ENCODE assay signal across 1 cellular context in genomic region chr1:12168451-12169160, GRCh38.
TF ChIP-seq lines count a peak whose summit lies in the region.

No MANE protein-coding gene starts in this region.

TF ChIP-seq in K562, 482 proteins besides CTCF, POLR2A, EP300 and RAD21 (continued from another document and continues in another):
- peak; percentile 23; the same call in 1 of the 2 replicates for TF ChIP-seq POLR2G (IDR thresholded peaks at IDR 0.05; ENCODE audit: low read depth, low read length)
- no peak for TF ChIP-seq MYC (IDR thresholded peaks at IDR 0.05; ENCODE audit: low read depth, low read length)
- TF ChIP-seq MYC (CRISPR knock-in tag; IDR thresholded peaks at IDR 0.05; ENCODE audit: borderline replicate concordance, low read depth) = no peak
- TF ChIP-seq CBX3 (IDR thresholded peaks at IDR 0.05; ENCODE audit: borderline replicate concordance in 1 of 2, low read length in 2 of 2) = no peak
- TF ChIP-seq SUPT5H (IDR thresholded peaks at IDR 0.05) = no peak
- no peak for TF ChIP-seq MYBL2 (IDR thresholded peaks at IDR 0.05; ENCODE audit: low read depth)
- TF ChIP-seq MYBL2 (CRISPR knock-in tag; IDR thresholded peaks at IDR 0.05; ENCODE audit: borderline replicate concordance) = no peak
- 0 out of 2 replicates have a peak, but pooled peaks have one; percentile 19 for TF ChIP-seq HDGF (IDR thresholded peaks at IDR 0.05)
- TF ChIP-seq NBN (IDR thresholded peaks at IDR 0.05; ENCODE audit: low read depth) = no peak
- peak; percentile 38; the same call in 1 of the 2 replicates for TF ChIP-seq SP1 (CRISPR knock-in tag; IDR thresholded peaks at IDR 0.05)
- no peak for TF ChIP-seq RBBP5 (IDR thresholded peaks at IDR 0.05; ENCODE audit: borderline replicate concordance, insufficient read depth, low read length, poor library complexity, severe bottlenecking)
- TF ChIP-seq STAG1 (CRISPR knock-in tag; IDR thresholded peaks at IDR 0.05; ENCODE audit: borderline replicate concordance) = no peak
- TF ChIP-seq FOXK1 (CRISPR knock-in tag; IDR thresholded peaks at IDR 0.05; ENCODE audit: borderline replicate concordance) = no peak
- TF ChIP-seq CBX8 (IDR thresholded peaks at IDR 0.05; ENCODE audit: borderline replicate concordance, extremely low read depth, low read depth, low read length, poor library complexity, severe bottlenecking) = no peak
- TF ChIP-seq ARID2 (IDR thresholded peaks at IDR 0.05) = no peak
- no peak for TF ChIP-seq ZBTB7A (IDR thresholded peaks at IDR 0.05; ENCODE audit: borderline replicate concordance, control insufficient read depth, low read depth, low read length)
- TF ChIP-seq PTBP1 (IDR thresholded peaks at IDR 0.05; ENCODE audit: low read depth, low read length) = no peak
- TF ChIP-seq HIVEP1 (CRISPR knock-in tag; IDR thresholded peaks at IDR 0.05) = no peak
- no peak for TF ChIP-seq ZNF431 (CRISPR knock-in tag; IDR thresholded peaks at IDR 0.05)
- no peak for TF ChIP-seq ZNF780A (CRISPR knock-in tag; IDR thresholded peaks at IDR 0.05)
- TF ChIP-seq MEIS2 (IDR thresholded peaks at IDR 0.05; ENCODE audit: partially characterized antibody) = no peak
- peak; percentile 10 for TF ChIP-seq SP2 (IDR thresholded peaks at IDR 0.05; ENCODE audit: extremely low read depth, low read depth, low read length, poor library complexity, severe bottlenecking)
- TF ChIP-seq KLF13 (tag; IDR thresholded peaks at IDR 0.05; ENCODE audit: borderline replicate concordance, low read depth) = no peak
- TF ChIP-seq THRAP3 (IDR thresholded peaks at IDR 0.05; ENCODE audit: borderline replicate concordance) = no peak
- TF ChIP-seq ZSCAN29 (IDR thresholded peaks at IDR 0.05) = no peak
- no peak for TF ChIP-seq TCFL5 (CRISPR knock-in tag; conservative IDR thresholded peaks at IDR 0.05)
- TF ChIP-seq HNRNPH1 (optimal IDR thresholded peaks at IDR 0.05; ENCODE audit: low read depth, low read length) = no peak
- peak; percentile 84 for TF ChIP-seq L3MBTL2 (IDR thresholded peaks at IDR 0.05)
- TF ChIP-seq, protein P1, sequence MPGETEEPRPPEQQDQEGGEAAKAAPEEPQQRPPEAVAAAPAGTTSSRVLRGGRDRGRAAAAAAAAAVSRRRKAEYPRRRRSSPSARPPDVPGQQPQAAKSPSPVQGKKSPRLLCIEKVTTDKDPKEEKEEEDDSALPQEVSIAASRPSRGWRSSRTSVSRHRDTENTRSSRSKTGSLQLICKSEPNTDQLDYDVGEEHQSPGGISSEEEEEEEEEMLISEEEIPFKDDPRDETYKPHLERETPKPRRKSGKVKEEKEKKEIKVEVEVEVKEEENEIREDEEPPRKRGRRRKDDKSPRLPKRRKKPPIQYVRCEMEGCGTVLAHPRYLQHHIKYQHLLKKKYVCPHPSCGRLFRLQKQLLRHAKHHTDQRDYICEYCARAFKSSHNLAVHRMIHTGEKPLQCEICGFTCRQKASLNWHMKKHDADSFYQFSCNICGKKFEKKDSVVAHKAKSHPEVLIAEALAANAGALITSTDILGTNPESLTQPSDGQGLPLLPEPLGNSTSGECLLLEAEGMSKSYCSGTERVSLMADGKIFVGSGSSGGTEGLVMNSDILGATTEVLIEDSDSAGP (CRISPR knock-in tag; IDR thresholded peaks at IDR 0.05) = no peak
- TF ChIP-seq PPARD (CRISPR knock-in tag; IDR thresholded peaks at IDR 0.05) = no peak
- TF ChIP-seq RBM39 (optimal IDR thresholded peaks at IDR 0.05; ENCODE audit: low read depth, low read length) = no peak
- TF ChIP-seq, protein P2, sequence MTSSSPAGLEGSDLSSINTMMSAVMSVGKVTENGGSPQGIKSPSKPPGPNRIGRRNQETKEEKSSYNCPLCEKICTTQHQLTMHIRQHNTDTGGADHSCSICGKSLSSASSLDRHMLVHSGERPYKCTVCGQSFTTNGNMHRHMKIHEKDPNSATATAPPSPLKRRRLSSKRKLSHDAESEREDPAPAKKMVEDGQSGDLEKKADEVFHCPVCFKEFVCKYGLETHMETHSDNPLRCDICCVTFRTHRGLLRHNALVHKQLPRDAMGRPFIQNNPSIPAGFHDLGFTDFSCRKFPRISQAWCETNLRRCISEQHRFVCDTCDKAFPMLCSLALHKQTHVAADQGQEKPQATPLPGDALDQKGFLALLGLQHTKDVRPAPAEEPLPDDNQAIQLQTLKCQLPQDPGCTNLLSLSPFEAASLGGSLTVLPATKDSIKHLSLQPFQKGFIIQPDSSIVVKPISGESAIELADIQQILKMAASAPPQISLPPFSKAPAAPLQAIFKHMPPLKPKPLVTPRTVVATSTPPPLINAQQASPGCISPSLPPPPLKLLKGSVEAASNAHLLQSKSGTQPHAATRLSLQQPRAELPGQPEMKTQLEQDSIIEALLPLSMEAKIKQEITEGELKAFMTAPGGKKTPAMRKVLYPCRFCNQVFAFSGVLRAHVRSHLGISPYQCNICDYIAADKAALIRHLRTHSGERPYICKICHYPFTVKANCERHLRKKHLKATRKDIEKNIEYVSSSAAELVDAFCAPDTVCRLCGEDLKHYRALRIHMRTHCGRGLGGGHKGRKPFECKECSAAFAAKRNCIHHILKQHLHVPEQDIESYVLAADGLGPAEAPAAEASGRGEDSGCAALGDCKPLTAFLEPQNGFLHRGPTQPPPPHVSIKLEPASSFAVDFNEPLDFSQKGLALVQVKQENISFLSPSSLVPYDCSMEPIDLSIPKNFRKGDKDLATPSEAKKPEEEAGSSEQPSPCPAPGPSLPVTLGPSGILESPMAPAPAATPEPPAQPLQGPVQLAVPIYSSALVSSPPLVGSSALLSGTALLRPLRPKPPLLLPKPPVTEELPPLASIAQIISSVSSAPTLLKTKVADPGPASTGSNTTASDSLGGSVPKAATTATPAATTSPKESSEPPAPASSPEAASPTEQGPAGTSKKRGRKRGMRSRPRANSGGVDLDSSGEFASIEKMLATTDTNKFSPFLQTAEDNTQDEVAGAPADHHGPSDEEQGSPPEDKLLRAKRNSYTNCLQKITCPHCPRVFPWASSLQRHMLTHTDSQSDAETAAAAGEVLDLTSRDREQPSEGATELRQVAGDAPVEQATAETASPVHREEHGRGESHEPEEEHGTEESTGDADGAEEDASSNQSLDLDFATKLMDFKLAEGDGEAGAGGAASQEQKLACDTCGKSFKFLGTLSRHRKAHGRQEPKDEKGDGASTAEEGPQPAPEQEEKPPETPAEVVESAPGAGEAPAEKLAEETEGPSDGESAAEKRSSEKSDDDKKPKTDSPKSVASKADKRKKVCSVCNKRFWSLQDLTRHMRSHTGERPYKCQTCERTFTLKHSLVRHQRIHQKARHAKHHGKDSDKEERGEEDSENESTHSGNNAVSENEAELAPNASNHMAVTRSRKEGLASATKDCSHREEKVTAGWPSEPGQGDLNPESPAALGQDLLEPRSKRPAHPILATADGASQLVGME (CRISPR knock-in tag; IDR thresholded peaks at IDR 0.05) = no peak
- TF ChIP-seq LEF1 (IDR thresholded peaks at IDR 0.05) = no peak
- TF ChIP-seq HLTF (IDR thresholded peaks at IDR 0.05) = no peak
- no peak for TF ChIP-seq ZNF282 (CRISPR knock-in tag; IDR thresholded peaks at IDR 0.05)
- no peak for TF ChIP-seq RBM15 (IDR thresholded peaks at IDR 0.05; ENCODE audit: insufficient read depth, low read length)
- TF ChIP-seq ZNF76 (CRISPR knock-in tag; IDR thresholded peaks at IDR 0.05; ENCODE audit: borderline replicate concordance) = no peak
- no peak for TF ChIP-seq ADNP (tag; IDR thresholded peaks at IDR 0.05)
- TF ChIP-seq MAFK (IDR thresholded peaks at IDR 0.05; ENCODE audit: low read length) = no peak
- TF ChIP-seq MTA1 (IDR thresholded peaks at IDR 0.05; ENCODE audit: borderline replicate concordance) = no peak
- TF ChIP-seq HCFC1 (IDR thresholded peaks at IDR 0.05; ENCODE audit: low read depth, low read length) = no peak
- no peak for TF ChIP-seq HDAC8 (tag; IDR thresholded peaks at IDR 0.05)
- no peak for TF ChIP-seq TEAD1 (CRISPR knock-in tag; IDR thresholded peaks at IDR 0.05)
- TF ChIP-seq RUNX1 (IDR thresholded peaks at IDR 0.05; ENCODE audit: low read depth) = no peak
- TF ChIP-seq MCM2 (IDR thresholded peaks at IDR 0.05; ENCODE audit: low read depth) = no peak
- no peak for TF ChIP-seq ID3 (CRISPR knock-in tag; IDR thresholded peaks at IDR 0.05)
- no peak for TF ChIP-seq ID3 (tag; IDR thresholded peaks at IDR 0.05)
- TF ChIP-seq SMAD2 (IDR thresholded peaks at IDR 0.05; ENCODE audit: low read depth, low read length) = no peak
- no peak for TF ChIP-seq ZNF778 (CRISPR knock-in tag; IDR thresholded peaks at IDR 0.05)
- TF ChIP-seq ZNF41 (CRISPR knock-in tag; conservative IDR thresholded peaks at IDR 0.05) = no peak
- no peak for TF ChIP-seq SMARCA5 (IDR thresholded peaks at IDR 0.05)
- TF ChIP-seq KLF6 (CRISPR knock-in tag; IDR thresholded peaks at IDR 0.05; ENCODE audit: borderline replicate concordance) = no peak
- TF ChIP-seq, protein P3, sequence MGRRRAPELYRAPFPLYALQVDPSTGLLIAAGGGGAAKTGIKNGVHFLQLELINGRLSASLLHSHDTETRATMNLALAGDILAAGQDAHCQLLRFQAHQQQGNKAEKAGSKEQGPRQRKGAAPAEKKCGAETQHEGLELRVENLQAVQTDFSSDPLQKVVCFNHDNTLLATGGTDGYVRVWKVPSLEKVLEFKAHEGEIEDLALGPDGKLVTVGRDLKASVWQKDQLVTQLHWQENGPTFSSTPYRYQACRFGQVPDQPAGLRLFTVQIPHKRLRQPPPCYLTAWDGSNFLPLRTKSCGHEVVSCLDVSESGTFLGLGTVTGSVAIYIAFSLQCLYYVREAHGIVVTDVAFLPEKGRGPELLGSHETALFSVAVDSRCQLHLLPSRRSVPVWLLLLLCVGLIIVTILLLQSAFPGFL (CRISPR knock-in tag; IDR thresholded peaks at IDR 0.05) = no peak
- no peak for TF ChIP-seq IRF9 (tag; IDR thresholded peaks at IDR 0.05)
- no peak for TF ChIP-seq SAP30 (IDR thresholded peaks at IDR 0.05; ENCODE audit: borderline replicate concordance, insufficient read depth, low read depth, low read length, poor library complexity, severe bottlenecking)
